Comparison of ENCODE assay signal across 10 cellular contexts in the genomic region with DNA sequence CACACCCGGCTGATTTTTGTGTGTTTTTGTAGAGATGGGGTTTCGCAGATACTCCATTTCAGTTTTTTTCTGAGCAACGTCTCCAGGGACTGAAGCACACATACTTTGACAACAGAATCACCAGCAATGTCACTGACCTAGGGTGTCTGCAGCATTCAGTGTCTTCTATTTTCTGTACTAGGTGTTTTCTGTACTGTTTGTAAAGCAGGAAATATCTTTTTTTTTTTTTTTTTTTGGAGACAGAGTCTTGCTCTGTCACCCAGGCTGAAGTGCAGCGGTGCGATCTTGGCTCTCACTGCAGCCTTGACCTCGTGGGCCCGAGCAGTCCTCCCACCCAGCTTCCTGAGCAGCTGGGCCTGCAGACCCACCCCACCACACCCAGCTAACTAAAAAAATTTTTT. TPM values are rescaled to one million over a fixed set of nuclear protein-coding genes. Genes with fewer than 3 reads are reported as not detected.
DNase-seq lines count a peak whose midpoint lies in the region; ATAC-seq and TF ChIP-seq lines count a peak whose summit lies in the region.
"Had no signal": no experiment of that assay in that cellular context is flagged by ENCODE, and none has a peak within 500 bp of the region (broad histone marks: within the 10 kb centered on the region; RNA-seq: fewer than 3 reads in every experiment).

No MANE protein-coding gene starts in this region.

- peak overlapping the region; percentile 76 for H3K4me2 ChIP-seq in BLaER1

- peak overlapping the region; percentile 59; the same call in 1 of the 2 replicates for H3K9ac ChIP-seq in BLaER1

- DNase-seq in NAMALWA (ENCODE audit: low spot score) (peak; percentile 89), right atrium auricular region (ENCODE audit: low spot score) (no peak), AG20443 (ENCODE audit: low spot score) (no peak), NCI-H748 (lab: John Stamatoyannopoulos, UW; ENCODE audit: unreplicated experiment) (no peak), NCI-H1105 (lab: John Stamatoyannopoulos, UW) (no peak)
- DNase-seq: MG63 had no signal

- H3K4me1 ChIP-seq in BLaER1: peaks cover 83% of the 10 kb centered on the region
- H3K4me1 ChIP-seq in right atrium auricular region: peaks cover 0 to 88% of the 10 kb centered on the region in 2 donors

- no peaks in the 10 kb centered on the region for H3K9me3 ChIP-seq in BLaER1
- no peaks in the 10 kb centered on the region for H3K9me3 ChIP-seq in right atrium auricular region
- H3K9me3 ChIP-seq: adrenal gland had no signal

- no peak for TF ChIP-seq CTCF in right atrium auricular region (IDR thresholded peaks at IDR 0.05)

- peak; percentile 47 for ATAC-seq in GM19395 (IDR thresholded peaks at IDR 0.05; ENCODE audit: unreplicated experiment)
- no peak for ATAC-seq in HG03442 (IDR thresholded peaks at IDR 0.05; ENCODE audit: unreplicated experiment)

- H3K36me3 ChIP-seq in BLaER1 (peaks cover 24% of the 10 kb centered on the region), right atrium auricular region (peaks cover 9% of the 10 kb centered on the region)

- H4K20me1 ChIP-seq in BLaER1: peaks cover 99% of the 10 kb centered on the region

- H3K27me3 ChIP-seq in BLaER1: no peaks in the 10 kb centered on the region
- H3K27me3 ChIP-seq in right atrium auricular region: no peaks in the 10 kb centered on the region
- H3K27me3 ChIP-seq: adrenal gland, MG63 had no signal

- H3K27ac ChIP-seq in BLaER1 (peak overlapping the region; percentile 52; the same call in 1 of the 2 replicates), right atrium auricular region (peak overlapping the region; percentile 35 to 53)

- H3K4me3 ChIP-seq in BLaER1 (peak overlapping the region; percentile 20), right atrium auricular region (no peak overlapping the region)
- H3K4me3 ChIP-seq: adrenal gland, MG63 had no signal

RNA-seq across cellular contexts. Expression of gene ADD1, which starts 8.8 kb away (rescaled TPM):
- total RNA-seq in right atrium auricular region: 100 to 1,000 TPM; 171 to 196 TPM

RNA-seq across cellular contexts. Expression of gene SH3BP2, which starts 59.6 kb away (rescaled TPM):
- total RNA-seq in right atrium auricular region: 10 to 100 TPM; 20.1 to 25.2 TPM
